In genomic region chr14:103333754-103334643, GRCh38 we compare ENCODE assay signal across 1 cellular context.
TF ChIP-seq lines count a peak whose summit lies in the region.

EIF5 (plus strand) TSS chr14:103334237; CDS start chr14:103335861, 1,624 bp downstream.

TF ChIP-seq in K562, 482 proteins besides CTCF, POLR2A, EP300 and RAD21 (continued from another document and continues in another):
- TF ChIP-seq AFF1 (IDR thresholded peaks at IDR 0.05; ENCODE audit: low read depth in 1 of 2, partially characterized antibody in 2 of 2) = peak in 1 of 2 experiments; percentile 57
- TF ChIP-seq RBM14 (IDR thresholded peaks at IDR 0.05; ENCODE audit: borderline replicate concordance, insufficient read depth, low read depth, low read length) = no peak
- TF ChIP-seq SLC30A9 (CRISPR knock-in tag; IDR thresholded peaks at IDR 0.05) = no peak
- peak in 1 of 2 experiments; percentile 46 for TF ChIP-seq E2F6 (IDR thresholded peaks at IDR 0.05; ENCODE audit: borderline replicate concordance in 1 of 2, extremely low read depth in 1 of 2, insufficient read depth in 1 of 2, insufficient read length in 1 of 2, low read depth in 1 of 2, low read length in 1 of 2, poor library complexity in 1 of 2, severe bottlenecking in 1 of 2)
- TF ChIP-seq KAT8 (IDR thresholded peaks at IDR 0.05; ENCODE audit: low read depth) = no peak
- no peak for TF ChIP-seq ZNF512 (tag; IDR thresholded peaks at IDR 0.05)
- no peak for TF ChIP-seq ZNF586 (CRISPR knock-in tag; conservative IDR thresholded peaks at IDR 0.05)
- peak; percentile 78 for TF ChIP-seq TAF9B (IDR thresholded peaks at IDR 0.05; ENCODE audit: partially characterized antibody)
- TF ChIP-seq TARDBP (IDR thresholded peaks at IDR 0.05) = 0 out of 2 replicates have a peak, but pooled peaks have one; percentile 50
- TF ChIP-seq TCF7L2 (IDR thresholded peaks at IDR 0.05; ENCODE audit: low read depth, low read length) = no peak
- TF ChIP-seq MAFK (IDR thresholded peaks at IDR 0.05; ENCODE audit: low read length) = no peak
- no peak for TF ChIP-seq ZNF23 (CRISPR knock-in tag; IDR thresholded peaks at IDR 0.05)
- TF ChIP-seq IRF9 (tag; IDR thresholded peaks at IDR 0.05) = no peak
- no peak for TF ChIP-seq THRA (IDR thresholded peaks at IDR 0.05)
- peak; percentile 69 to 73 for TF ChIP-seq NRF1 (conservative IDR thresholded peaks at IDR 0.05 in 1 of 2, IDR thresholded peaks at IDR 0.05 in 1 of 2)
- peak; percentile 90 for TF ChIP-seq POLR2B (IDR thresholded peaks at IDR 0.05; ENCODE audit: low read depth, partially characterized antibody)
- no peak for TF ChIP-seq CLOCK (CRISPR knock-in tag; IDR thresholded peaks at IDR 0.05; ENCODE audit: borderline replicate concordance)
- TF ChIP-seq SNRNP70 (optimal IDR thresholded peaks at IDR 0.05; ENCODE audit: low read depth, low read length) = no peak
- TF ChIP-seq HMG20A (CRISPR knock-in tag; conservative IDR thresholded peaks at IDR 0.05) = no peak
- TF ChIP-seq GABPB2 (CRISPR knock-in tag; conservative IDR thresholded peaks at IDR 0.05) = no peak
- TF ChIP-seq PCBP2 (IDR thresholded peaks at IDR 0.05; ENCODE audit: low read depth, low read length, poor library complexity, severe bottlenecking) = no peak
- no peak for TF ChIP-seq ZNF24 (IDR thresholded peaks at IDR 0.05)
- peak; percentile 95 for TF ChIP-seq POLR2H (tag; IDR thresholded peaks at IDR 0.05; ENCODE audit: low read depth)
- TF ChIP-seq MLLT1 (IDR thresholded peaks at IDR 0.05) = no peak
- TF ChIP-seq SIN3B (IDR thresholded peaks at IDR 0.05; ENCODE audit: low read depth) = peak; percentile 50
- no peak for TF ChIP-seq ZNF644 (tag; IDR thresholded peaks at IDR 0.05; ENCODE audit: low read depth)
- peak; percentile 94 for TF ChIP-seq SUPT5H (IDR thresholded peaks at IDR 0.05)
- TF ChIP-seq CC2D1A (IDR thresholded peaks at IDR 0.05) = no peak
- TF ChIP-seq HNRNPK (IDR thresholded peaks at IDR 0.05; ENCODE audit: low read depth, low read length, poor library complexity, severe bottlenecking) = no peak
- TF ChIP-seq MXD1 (CRISPR knock-in tag; IDR thresholded peaks at IDR 0.05; ENCODE audit: borderline replicate concordance, poor library complexity, severe bottlenecking) = no peak
- TF ChIP-seq ZNF398 (CRISPR knock-in tag; IDR thresholded peaks at IDR 0.05) = no peak
- TF ChIP-seq CREB3L1 (IDR thresholded peaks at IDR 0.05; ENCODE audit: borderline replicate concordance, low read depth) = peak; percentile 91
- no peak for TF ChIP-seq ZNF75A (CRISPR knock-in tag; IDR thresholded peaks at IDR 0.05)
- no peak for TF ChIP-seq XRCC3 (IDR thresholded peaks at IDR 0.05)
- TF ChIP-seq HDGF (IDR thresholded peaks at IDR 0.05) = no peak
- TF ChIP-seq RFX7 (CRISPR knock-in tag; IDR thresholded peaks at IDR 0.05) = no peak
- TF ChIP-seq EGR1 (conservative IDR thresholded peaks at IDR 0.05) = peak; percentile 36; the same call in 1 of the 2 replicates
- no peak for TF ChIP-seq ZBTB33 (CRISPR knock-in tag; IDR thresholded peaks at IDR 0.05)
- no peak for TF ChIP-seq MBD1 (CRISPR knock-in tag; IDR thresholded peaks at IDR 0.05)
